In the genomic region with DNA sequence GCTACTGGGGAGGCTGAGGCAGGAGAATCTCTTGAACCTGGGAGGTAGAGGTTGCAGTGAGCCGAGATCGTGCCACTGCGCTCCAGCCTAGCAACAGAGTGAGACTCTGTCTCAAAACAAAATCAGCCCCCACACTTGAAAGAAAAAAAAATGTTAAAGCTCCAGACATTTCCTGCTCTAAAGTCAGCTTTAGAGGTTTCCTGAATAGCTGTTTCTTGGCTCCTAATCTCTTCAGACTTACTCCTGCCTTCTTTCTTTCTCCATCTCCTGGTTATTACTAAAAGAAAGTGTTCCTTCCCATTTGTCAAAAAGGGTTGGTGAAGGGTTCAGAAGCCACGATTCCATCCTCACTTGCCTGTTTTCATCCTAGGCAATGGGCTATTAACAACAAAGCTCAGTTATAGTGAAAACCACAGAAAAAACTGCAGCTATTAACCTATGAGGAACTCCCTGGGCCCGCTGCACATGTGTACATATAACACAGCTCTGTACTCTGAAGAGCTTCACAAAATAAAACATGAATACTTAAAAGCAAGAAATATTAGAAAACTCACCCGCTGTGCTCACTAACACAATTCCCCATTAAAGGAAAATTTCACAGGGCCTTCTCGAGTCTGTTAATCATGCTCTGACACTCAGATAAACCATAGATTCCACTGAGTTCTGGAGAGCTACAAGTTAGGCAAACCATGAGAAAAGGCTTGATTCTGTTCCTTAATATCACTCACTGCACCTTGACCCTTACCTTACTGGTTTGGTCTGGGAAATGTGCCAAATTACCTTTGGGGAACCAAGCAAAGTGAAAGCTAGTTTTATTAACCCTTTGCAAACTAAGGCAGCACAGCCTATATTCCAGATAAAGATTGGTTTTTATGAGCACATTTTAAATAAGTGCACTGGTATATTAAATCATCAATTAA, we compare ENCODE assay signal across 9 cellular contexts.
DNase-seq lines count a peak whose midpoint lies in the region; ATAC-seq and TF ChIP-seq lines count a peak whose summit lies in the region.
"Had no signal": no experiment of that assay in that cellular context is flagged by ENCODE, and none has a peak within 500 bp of the region (broad histone marks: within the 10 kb centered on the region; RNA-seq: fewer than 3 reads in every experiment).

No MANE protein-coding gene starts in this region.

- H3K4me1 Mint-ChIP-seq in naive thymus-derived CD8-positive, alpha-beta T cell = peaks cover 19 to 69% (median 42%) of the 10 kb centered on the region in 4 donors

- no peak for TF ChIP-seq EP300 in sigmoid colon (IDR thresholded peaks at IDR 0.05)

- peak; percentile 86 for ATAC-seq in body of pancreas
- peak; percentile 75 to 86 for ATAC-seq in naive thymus-derived CD8-positive, alpha-beta T cell
- no peak for ATAC-seq in psoas muscle
- no peak for ATAC-seq in HG02610 (IDR thresholded peaks at IDR 0.05; ENCODE audit: unreplicated experiment)

- 17 to 32% methylated on average over 7 of the region's 7 CpGs for WGBS in body of pancreas, 2 donors
- 10 to 21% methylated on average over 7 of the region's 7 CpGs for WGBS in sigmoid colon, 2 donors
- WGBS in psoas muscle, 3 donors = 64 to 78% (median 73%) methylated on average over 7 of the region's 7 CpGs

- H3K27me3 Mint-ChIP-seq in naive thymus-derived CD8-positive, alpha-beta T cell = no peaks in the 10 kb centered on the region

- H3K9me3 ChIP-seq in KOPT-K1 (ENCODE audit: insufficient read depth, low read length, poor library complexity, severe bottlenecking) (no peaks in the 10 kb centered on the region), body of pancreas (no peaks in the 10 kb centered on the region), sigmoid colon (no peaks in the 10 kb centered on the region), psoas muscle (no peaks in the 10 kb centered on the region)

- H3K4me3 Mint-ChIP-seq in naive thymus-derived CD8-positive, alpha-beta T cell = peak overlapping the region; percentile 13 to 83 (median 74)
- H3K4me3 Mint-ChIP-seq: neural crest cell had no signal

- H3K27ac ChIP-seq in KOPT-K1 (ENCODE audit: low read depth, low read length, poor library complexity, severe bottlenecking) (peak overlapping the region; percentile 60), body of pancreas (peak overlapping the region; percentile 23 to 82 (median 65)), sigmoid colon (peak overlapping the region in 1 of 4 donors; percentile 4), psoas muscle (no peak overlapping the region)

- H3K36me3 ChIP-seq in KOPT-K1 (ENCODE audit: insufficient read depth, low read length) = no peaks in the 10 kb centered on the region
- no peaks in the 10 kb centered on the region for H3K36me3 ChIP-seq in body of pancreas (replicated peaks in 1 of 2; ENCODE audit: insufficient read depth in 1 of 2, low read depth in 2 of 2)
- H3K36me3 ChIP-seq in sigmoid colon = peaks cover 0 to 22% (median 2%) of the 10 kb centered on the region in 4 donors
- peaks cover 0 to 23% of the 10 kb centered on the region in 2 donors for H3K36me3 ChIP-seq in psoas muscle (ENCODE audit: insufficient read depth in 1 of 2, low read depth in 1 of 2)

- no peak for TF ChIP-seq CTCF in GM10266 (IDR thresholded peaks at IDR 0.05; ENCODE audit: control insufficient read depth, insufficient read depth, low read depth, missing control alignments)
- TF ChIP-seq CTCF in body of pancreas (IDR thresholded peaks at IDR 0.05) = no peak
- TF ChIP-seq CTCF in sigmoid colon (IDR thresholded peaks at IDR 0.05) = no peak
- no peak for TF ChIP-seq CTCF in psoas muscle (IDR thresholded peaks at IDR 0.05)

- POLR2A ChIA-PET in naive thymus-derived CD8-positive, alpha-beta T cell (lab: Charles Lee) = interaction anchor here (0.7 to 1.4 kb wide), 3 partner anchors 19 to 22 kb away, joined by 3 to 5 read pairs (median 5); no protein-coding TSS in a partner anchor

- H3K4me1 ChIP-seq in body of pancreas = peaks cover 67% of the 10 kb centered on the region
- H3K4me1 ChIP-seq in sigmoid colon = peaks cover 0 to 14% (median 5%) of the 10 kb centered on the region in 4 donors
- no peaks in the 10 kb centered on the region for H3K4me1 ChIP-seq in psoas muscle

- peaks cover 0 to 6% (median 0%) of the 10 kb centered on the region in 3 donors for H3K36me3 Mint-ChIP-seq in naive thymus-derived CD8-positive, alpha-beta T cell

- no peaks in the 10 kb centered on the region for H3K27me3 ChIP-seq in body of pancreas
- H3K27me3 ChIP-seq in sigmoid colon = no peaks in the 10 kb centered on the region
- no peaks in the 10 kb centered on the region for H3K27me3 ChIP-seq in psoas muscle (ENCODE audit: insufficient read depth in 3 of 3, low read length in 2 of 3)

- H3K9me3 Mint-ChIP-seq in naive thymus-derived CD8-positive, alpha-beta T cell = no peaks in the 10 kb centered on the region
- H3K9me3 Mint-ChIP-seq: neural crest cell had no signal

- TF ChIP-seq POLR2A in body of pancreas (IDR thresholded peaks at IDR 0.05) = no peak
- TF ChIP-seq POLR2A in sigmoid colon (IDR thresholded peaks at IDR 0.05) = no peak

- H3K4me3 ChIP-seq in body of pancreas (no peak overlapping the region), sigmoid colon (no peak overlapping the region), psoas muscle (no peak overlapping the region)

- H3K27ac Mint-ChIP-seq in naive thymus-derived CD8-positive, alpha-beta T cell = peak overlapping the region; percentile 77 to 93 (median 88)

- intact Hi-C loops in body of pancreas (cut with DNase I) (no loop called here), sigmoid colon (cut with DNase I) (no loop called here), psoas muscle (cut with DNase I) (no loop called here)

- peak; percentile 14 for DNase-seq in GM10266 (ENCODE audit: extremely low spot score)
- DNase-seq in body of pancreas = peak; percentile 43 to 73 (median 52)
- DNase-seq in naive thymus-derived CD8-positive, alpha-beta T cell = peak in 5 of 10 donors; percentile 17 to 61 (median 33)
- DNase-seq in sigmoid colon = no peak
- DNase-seq in SHP77 treated with DMSO at 0.1 percent for 48 hours (lab: John Stamatoyannopoulos, UW) = no peak
- DNase-seq in psoas muscle = no peak

Comparison
In these comparisons a context has a peak if more than half of its experiments do, and no peak if none do; other contexts are left out.
1. DNase-seq: peak in GM10266 (single experiment) and body of pancreas (4 of 4); none in sigmoid colon (single experiment), SHP77 treated with DMSO at 0.1 percent for 48 hours (single experiment) and psoas muscle (0 of 2).
2. ATAC-seq: peak in body of pancreas (single experiment) and naive thymus-derived CD8-positive, alpha-beta T cell (2 of 2); none in psoas muscle (0 of 4) and HG02610 (single experiment).